Comparison of ENCODE assay signal across 15 cellular contexts in genomic region chr4:78940752-78941151, GRCh38.
"Had no signal": no experiment of that assay in that cellular context is flagged by ENCODE, and none has a peak within 500 bp of the region (broad histone marks: within the 10 kb centered on the region; RNA-seq: fewer than 3 reads in every experiment).

No MANE protein-coding gene starts in this region.

- H3K27ac ChIP-seq: body of pancreas, left ventricle myocardium inferior, upper lobe of right lung, VCaP had no signal

- H3K9me3 Mint-ChIP-seq: activated CD4-positive, alpha-beta memory T cell treated with anti-CD3 and anti-CD28 coated beads for 36 hours; activated naive CD8-positive, alpha-beta T cell treated with anti-CD3 and anti-CD28 coated beads, Interleukin-2, amount 10 ng/mL, durations not matched to agents 7 days and 5 days; activated T-cell treated with anti-CD3 and anti-CD28 coated beads, Interleukin-2, amount 50 U/mL, for 24 hours; immature natural killer cell; stimulated activated memory B cell treated with anti-CD40 and anti-IgM and Interleukin-4, amounts not matched to agents 10 μg/mL and 1 μg/mL and 100 μg/mL, for 72 hours; T-helper 1 cell treated with Interleukin-12 subunit alpha and Interleukin-12 subunit beta and Interleukin-4 antibody, amounts not matched to agents 30 μg/mL and 1 μg/mL, for 36 hours had no signal

- H3K36me3 ChIP-seq: left ventricle myocardium inferior, upper lobe of right lung had no signal

- H3K9me3 ChIP-seq: body of pancreas, left ventricle myocardium inferior, upper lobe of right lung had no signal

- H3K36me3 Mint-ChIP-seq: activated CD4-positive, alpha-beta memory T cell treated with anti-CD3 and anti-CD28 coated beads for 36 hours; immature natural killer cell; stimulated activated memory B cell treated with anti-CD40 and anti-IgM and Interleukin-4, amounts not matched to agents 10 μg/mL and 1 μg/mL and 100 μg/mL, for 72 hours had no signal

- H3K27ac Mint-ChIP-seq: activated CD4-positive, alpha-beta memory T cell treated with anti-CD3 and anti-CD28 coated beads for 36 hours; activated naive CD8-positive, alpha-beta T cell treated with anti-CD3 and anti-CD28 coated beads, Interleukin-2, amount 10 ng/mL, durations not matched to agents 7 days and 5 days; activated T-cell treated with anti-CD3 and anti-CD28 coated beads, Interleukin-2, amount 50 U/mL, for 24 hours; progenitor cell of endocrine pancreas; stimulated activated memory B cell treated with anti-CD40 and anti-IgM and Interleukin-4, amounts not matched to agents 10 μg/mL and 1 μg/mL and 100 μg/mL, for 72 hours; T-helper 1 cell treated with Interleukin-12 subunit alpha and Interleukin-12 subunit beta and Interleukin-4 antibody, amounts not matched to agents 30 μg/mL and 1 μg/mL, for 36 hours had no signal

- H3K4me3 ChIP-seq: body of pancreas, upper lobe of right lung had no signal

- H3K27me3 ChIP-seq: body of pancreas, upper lobe of right lung had no signal

- DNase-seq: activated CD4-positive, alpha-beta memory T cell treated with anti-CD3 and anti-CD28 coated beads for 36 hours; activated CD4-positive, CD25-positive, alpha-beta regulatory T cell treated with anti-CD3 and anti-CD28 coated beads, Interleukin-2, amount 50 U/mL, for 72 hours; activated naive CD8-positive, alpha-beta T cell treated with anti-CD3 and anti-CD28 coated beads, Interleukin-2, amount 10 ng/mL, durations not matched to agents 7 days and 5 days; activated T-cell treated with anti-CD3 and anti-CD28 coated beads, Interleukin-2, amount 50 U/mL, for 24 hours; body of pancreas; immature natural killer cell; kidney glomerular epithelial cell; left ventricle myocardium inferior; mammary epithelial cell; stimulated activated CD4-positive, alpha-beta T cell treated with anti-CD3 and anti-CD28 coated beads, Interleukin-4, amount 100 ng/mL, for 24 hours; upper lobe of right lung had no signal

- H3K4me3 Mint-ChIP-seq: activated CD4-positive, alpha-beta memory T cell treated with anti-CD3 and anti-CD28 coated beads for 36 hours; activated naive CD8-positive, alpha-beta T cell treated with anti-CD3 and anti-CD28 coated beads, Interleukin-2, amount 10 ng/mL, durations not matched to agents 7 days and 5 days; stimulated activated memory B cell treated with anti-CD40 and anti-IgM and Interleukin-4, amounts not matched to agents 10 μg/mL and 1 μg/mL and 100 μg/mL, for 72 hours had no signal

- ATAC-seq: body of pancreas; stimulated activated memory B cell treated with anti-CD40 and anti-IgM and Interleukin-4, amounts not matched to agents 10 μg/mL and 1 μg/mL and 100 μg/mL, for 72 hours; upper lobe of right lung had no signal
